In the genomic region with DNA sequence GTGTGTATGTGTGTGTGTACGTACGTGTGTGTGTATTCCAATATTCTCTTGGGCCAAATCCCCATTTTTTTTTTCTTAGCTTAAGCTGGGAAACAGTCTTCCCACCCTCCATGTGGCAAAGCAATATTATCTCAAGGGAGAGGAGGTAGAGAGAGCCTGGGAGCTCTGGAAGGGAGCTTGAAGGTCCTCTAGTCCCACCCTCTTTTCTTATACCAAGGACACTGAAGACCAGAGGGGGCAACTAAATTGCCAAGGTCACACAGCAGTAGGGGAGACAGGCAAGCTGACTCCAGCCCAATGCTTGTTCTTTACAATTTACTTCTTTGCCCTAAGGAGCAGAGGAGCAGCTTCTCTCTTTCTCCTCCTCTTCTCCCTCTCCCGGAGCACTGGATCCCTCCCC, we compare ENCODE assay signal across 1 cellular context.
TF ChIP-seq lines count a peak whose summit lies in the region.

No MANE protein-coding gene starts in this region.

TF ChIP-seq in GM23338, 12 proteins besides CTCF, POLR2A, EP300 and RAD21 (continued from another document):
- TF ChIP-seq NANOG (IDR thresholded peaks at IDR 0.05; ENCODE audit: borderline replicate concordance) = no peak
